ENCODE assay signal across 13 cellular contexts in the genomic region with DNA sequence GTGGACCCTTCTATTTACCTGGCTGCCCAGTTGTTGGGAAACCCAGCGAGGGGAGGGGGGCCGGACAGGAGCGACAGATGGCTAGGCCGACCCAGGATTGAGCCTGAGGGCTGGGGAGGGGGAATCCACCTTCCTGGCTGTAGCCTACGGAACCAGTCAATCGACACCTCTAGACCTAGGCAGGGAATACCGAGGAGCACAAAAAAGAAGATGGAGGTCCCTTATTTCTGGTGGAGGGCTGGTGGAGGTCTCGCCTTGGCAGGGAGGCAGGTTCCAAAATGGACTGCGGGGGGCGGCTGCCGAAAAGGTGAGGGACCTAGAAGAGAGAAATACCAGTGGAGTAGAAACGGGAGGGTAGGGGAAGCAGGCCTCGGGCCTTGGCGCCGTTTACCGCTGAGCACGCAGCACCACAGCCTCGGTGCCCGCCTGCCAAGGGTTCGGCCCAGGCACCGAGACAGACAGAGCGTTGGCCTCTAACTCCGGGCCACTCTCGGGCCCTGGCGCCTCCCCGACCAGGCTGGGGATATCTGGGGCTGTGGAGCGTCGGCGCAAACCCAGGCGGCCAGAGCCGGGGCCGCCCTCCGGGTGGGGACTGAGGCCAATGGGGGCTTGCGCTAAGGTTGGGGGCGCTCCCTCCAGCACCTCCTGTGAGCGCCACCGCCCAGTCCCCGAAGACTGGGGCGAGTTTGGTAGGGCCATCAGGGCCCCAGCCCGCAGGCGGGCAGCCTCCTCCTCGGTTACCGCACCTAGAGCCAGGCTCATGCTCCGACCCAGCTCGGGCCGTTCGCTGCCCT. TPM values are rescaled to one million over a fixed set of nuclear protein-coding genes. Genes with fewer than 3 reads are reported as not detected.
DNase-seq lines count a peak whose midpoint lies in the region; ATAC-seq, FAIRE-seq and TF ChIP-seq lines count a peak whose summit lies in the region.
"Had no signal": no experiment of that assay in that cellular context is flagged by ENCODE, and none has a peak within 500 bp of the region (broad histone marks: within the 10 kb centered on the region; RNA-seq: fewer than 3 reads in every experiment).

No MANE protein-coding gene starts in this region.

- peak overlapping the region; percentile 83 for H3K4me2 ChIP-seq in astrocyte (ENCODE audit: low read length)

- H3K27me3 Mint-ChIP-seq in astrocyte (ENCODE audit: low read depth, unreplicated experiment) (peaks cover 49% of the 10 kb centered on the region), mesothelial cell of epicardium (ENCODE audit: low read depth) (peaks cover 58% of the 10 kb centered on the region)

- H3K4me3 ChIP-seq in cardiac muscle cell: peak overlapping the region; percentile 34
- peak overlapping the region in 1 of 2 donors; percentile 53 for H3K4me3 ChIP-seq in right atrium auricular region
- H3K4me3 ChIP-seq in astrocyte (ENCODE audit: insufficient read depth, low read depth, low read length): no peak overlapping the region
- peak overlapping the region in 3 of 4 donors; percentile 41 to 56 (median 54) for H3K4me3 ChIP-seq in upper lobe of left lung

- WGBS in upper lobe of left lung, 2 donors: 61 to 63% methylated on average over 22 to 25 of the region's 47 CpGs

- H2AFZ ChIP-seq in astrocyte (ENCODE audit: low read depth, low read length): no peak overlapping the region

- DNase-seq in cardiac muscle cell (ENCODE audit: low read depth in 1 of 2, low spot score in 1 of 2) (no peak), right atrium auricular region (ENCODE audit: low spot score) (no peak), astrocyte (ENCODE audit: low read depth) (no peak), mesothelial cell of epicardium (ENCODE audit: low spot score in 2 of 2, unreplicated experiment in 2 of 2) (no peak), upper lobe of left lung (peak in 1 of 2 donors; percentile 73), erythroblast (lab: John Stamatoyannopoulos, UW) (no peak)
- DNase-seq: Kasumi-1, NCI-H446 treated with DMSO at 0.1 percent for 48 hours had no signal

- no peak overlapping the region for H3K9ac ChIP-seq in astrocyte (ENCODE audit: low read length)
- H3K9ac ChIP-seq: SK-N-SH had no signal

- H3K9me3 ChIP-seq in cardiac muscle cell (ENCODE audit: low read depth) (no peaks in the 10 kb centered on the region), right atrium auricular region (no peaks in the 10 kb centered on the region), astrocyte (ENCODE audit: insufficient read depth, low read depth, low read length) (no peaks in the 10 kb centered on the region), upper lobe of left lung (no peaks in the 10 kb centered on the region)
- H3K9me3 ChIP-seq: SK-N-SH had no signal

- H3K36me3 Mint-ChIP-seq in astrocyte (ENCODE audit: low read depth, unreplicated experiment): no peaks in the 10 kb centered on the region
- H3K36me3 Mint-ChIP-seq in mesothelial cell of epicardium: no peaks in the 10 kb centered on the region

- TF ChIP-seq CTCF in cardiac muscle cell (IDR thresholded peaks at IDR 0.05; ENCODE audit: low read depth, low read length) (no peak), right atrium auricular region (IDR thresholded peaks at IDR 0.05) (no peak), astrocyte (IDR thresholded peaks at IDR 0.05; ENCODE audit: insufficient read depth, low read depth, low read length) (no peak), mesothelial cell of epicardium (IDR thresholded peaks at IDR 0.05; ENCODE audit: unreplicated experiment) (no peak), upper lobe of left lung (IDR thresholded peaks at IDR 0.05) (no peak)

- no peaks in the 10 kb centered on the region for H3K36me3 ChIP-seq in cardiac muscle cell
- H3K36me3 ChIP-seq in right atrium auricular region: no peaks in the 10 kb centered on the region
- no peaks in the 10 kb centered on the region for H3K36me3 ChIP-seq in astrocyte (ENCODE audit: insufficient read depth, low read length)
- no peaks in the 10 kb centered on the region for H3K36me3 ChIP-seq in upper lobe of left lung

- H3K9me3 Mint-ChIP-seq in astrocyte (ENCODE audit: unreplicated experiment): no peaks in the 10 kb centered on the region
- H3K9me3 Mint-ChIP-seq in mesothelial cell of epicardium: no peaks in the 10 kb centered on the region

- no peak for TF ChIP-seq EP300 in upper lobe of left lung (IDR thresholded peaks at IDR 0.05)

- H3K27ac ChIP-seq in cardiac muscle cell (no peak overlapping the region), right atrium auricular region (no peak overlapping the region), astrocyte (ENCODE audit: low read depth, low read length) (no peak overlapping the region), upper lobe of left lung (no peak overlapping the region)

- H3K27me3 ChIP-seq in cardiac muscle cell (peaks cover 38% of the 10 kb centered on the region), right atrium auricular region (peaks cover 0 to 11% of the 10 kb centered on the region in 2 donors), astrocyte (ENCODE audit: insufficient read depth, low read length) (peaks cover 50% of the 10 kb centered on the region), upper lobe of left lung (peaks cover 1 to 48% (median 30%) of the 10 kb centered on the region in 4 donors)

- TF ChIP-seq POLR2A in upper lobe of left lung (IDR thresholded peaks at IDR 0.05): no peak
- no peak for TF ChIP-seq POLR2A in erythroblast (IDR thresholded peaks at IDR 0.05; ENCODE audit: low read length)

- FAIRE-seq in astrocyte (lab: Jason Lieb, UNC): no peak

- ATAC-seq in upper lobe of left lung (ENCODE audit: low FRiP score in 2 of 2): no peak
- ATAC-seq in GM19395 (IDR thresholded peaks at IDR 0.05; ENCODE audit: unreplicated experiment): no peak
- ATAC-seq in HG03280 (IDR thresholded peaks at IDR 0.05; ENCODE audit: unreplicated experiment): no peak

- H3K4me1 ChIP-seq in cardiac muscle cell (ENCODE audit: low read depth): peaks cover 46% of the 10 kb centered on the region
- peaks cover 0 to 49% of the 10 kb centered on the region in 2 donors for H3K4me1 ChIP-seq in right atrium auricular region
- peaks cover 22% of the 10 kb centered on the region for H3K4me1 ChIP-seq in astrocyte (ENCODE audit: insufficient read depth, low read length)
- peaks cover 31 to 45% (median 43%) of the 10 kb centered on the region in 4 donors for H3K4me1 ChIP-seq in upper lobe of left lung

- no peaks in the 10 kb centered on the region for H3K79me2 ChIP-seq in astrocyte (ENCODE audit: insufficient read depth, low read length)

- H3K4me3 Mint-ChIP-seq in astrocyte (ENCODE audit: unreplicated experiment): no peak overlapping the region
- peak overlapping the region; percentile 47 for H3K4me3 Mint-ChIP-seq in mesothelial cell of epicardium

- peaks cover 13% of the 10 kb centered on the region for H3K4me1 Mint-ChIP-seq in astrocyte (ENCODE audit: low read depth, unreplicated experiment)
- peaks cover 35% of the 10 kb centered on the region for H3K4me1 Mint-ChIP-seq in mesothelial cell of epicardium

- no peaks in the 10 kb centered on the region for H4K20me1 ChIP-seq in astrocyte (ENCODE audit: insufficient read depth, low read length)

- no peak overlapping the region for H3K27ac Mint-ChIP-seq in astrocyte (ENCODE audit: unreplicated experiment)
- no peak overlapping the region for H3K27ac Mint-ChIP-seq in mesothelial cell of epicardium

RNA-seq across cellular contexts. Expression of gene ANKRD63, which starts 1.6 kb away (rescaled TPM):
- total RNA-seq in cardiac muscle cell: 24.4 and 104 TPM in 2 replicates
- 13.7 and 45.7 TPM in 2 replicates for polyA plus RNA-seq in cardiac muscle cell
- total RNA-seq in right atrium auricular region: 1 to 10 TPM in 1 of 2 donors, under 1 TPM in 1; 0.44 to 1.3 TPM
- not detected in 2 replicates for total RNA-seq in astrocyte
- total RNA-seq in mesothelial cell of epicardium: 0.31 to 0.59 TPM (median 0.44 TPM) in 3 replicates
- total RNA-seq in upper lobe of left lung: 1 to 10 TPM in 1 of 6 donors, not detected in 5; 5.2 TPM
- total RNA-seq: aorta, epithelial cell of proximal tubule had no signal
- polyA plus RNA-seq: aorta, SK-N-SH had no signal

RNA-seq across cellular contexts. Expression of gene PLCB2, which starts 26.5 kb away (rescaled TPM):
- 16.9 and 41.2 TPM in 2 replicates for total RNA-seq in cardiac muscle cell
- 28.3 and 45.9 TPM in 2 replicates for polyA plus RNA-seq in cardiac muscle cell
- 1 to 10 TPM; 1.9 to 8.4 TPM for total RNA-seq in right atrium auricular region
- 1.7 and 3.7 TPM in 2 replicates for total RNA-seq in astrocyte
- 9.8 to 11.5 TPM (median 10.7 TPM) in 3 replicates for total RNA-seq in mesothelial cell of epicardium
- total RNA-seq in upper lobe of left lung: 100 to 1,000 TPM in 2 of 6 donors, 10 to 100 TPM in 4; 26.9 to 170 (median 85.7) TPM

RNA-seq across cellular contexts. Expression of gene INAFM2, which starts 42.2 kb away (rescaled TPM):
- total RNA-seq in cardiac muscle cell (133 and 217 TPM in 2 replicates), right atrium auricular region (10 to 100 TPM; 45.5 to 48.9 TPM), astrocyte (39.2 and 41.2 TPM in 2 replicates), mesothelial cell of epicardium (19.2 to 23.1 TPM (median 21.9 TPM) in 3 replicates), upper lobe of left lung (10 to 100 TPM; 15.7 to 36.2 (median 25.6) TPM)
- 186 and 330 TPM in 2 replicates for polyA plus RNA-seq in cardiac muscle cell

RNA-seq across cellular contexts. Expression of gene PAK6, which starts 42.4 kb away (rescaled TPM):
- total RNA-seq in cardiac muscle cell (9.7 and 18.7 TPM in 2 replicates), right atrium auricular region (10 to 100 TPM; 15.3 to 32.5 TPM), astrocyte (0.38 and 1.1 TPM in 2 replicates), mesothelial cell of epicardium (10.1 to 11.1 TPM (median 10.2 TPM) in 3 replicates), upper lobe of left lung (10 to 100 TPM in 3 of 6 donors, 1 to 10 TPM in 3; 4.5 to 23.4 (median 15.0) TPM)
- polyA plus RNA-seq in cardiac muscle cell: 4.2 and 8.3 TPM in 2 replicates
- polyA plus RNA-seq: aorta had no signal

RNA-seq across cellular contexts. Expression of gene CCDC9B, which starts 59.5 kb away (rescaled TPM):
- total RNA-seq in cardiac muscle cell (8.2 and 9.6 TPM in 2 replicates), right atrium auricular region (10 to 100 TPM; 31.8 to 32.2 TPM), astrocyte (9.8 and 10.1 TPM in 2 replicates), mesothelial cell of epicardium (23.4 to 26.9 TPM (median 26.1 TPM) in 3 replicates), upper lobe of left lung (100 to 1,000 TPM in 1 of 6 donors, 10 to 100 TPM in 5; 15.5 to 140 (median 68.1) TPM)
- polyA plus RNA-seq in cardiac muscle cell: 12.5 and 14.6 TPM in 2 replicates
